ENCODE assay signal across 19 cellular contexts in genomic region chr4:1900087-1900433, GRCh38.
"Had no signal": no experiment of that assay in that cellular context is flagged by ENCODE, and none has a peak within 500 bp of the region (broad histone marks: within the 10 kb centered on the region; RNA-seq: fewer than 3 reads in every experiment).

No MANE protein-coding gene starts in this region.

- H3K27me3 ChIP-seq: breast epithelium, esophagus squamous epithelium, heart right ventricle, thyroid gland had no signal

- H3K27ac ChIP-seq: breast epithelium, esophagus squamous epithelium, heart right ventricle, thyroid gland had no signal

- H3K9me3 ChIP-seq: breast epithelium, esophagus squamous epithelium, heart right ventricle, thyroid gland had no signal

- DNase-seq: activated CD4-positive, alpha-beta memory T cell treated with anti-CD3 and anti-CD28 coated beads, Interleukin-2, amount 10 ng/mL, durations not matched to agents 7 days and 5 days; activated CD4-positive, alpha-beta T cell treated with anti-CD3 and anti-CD28 coated beads for 36 hours; activated naive CD4-positive, alpha-beta T cell treated with anti-CD3 and anti-CD28 coated beads for 36 hours; activated naive CD8-positive, alpha-beta T cell treated with anti-CD3 and anti-CD28 coated beads, Interleukin-2, amount 50 U/mL, for 24 hours; activated T-cell treated with anti-CD3 and anti-CD28 coated beads, Interleukin-2, amount 50 U/mL, for 1 hour; effector memory CD4-positive, alpha-beta T cell; esophagus squamous epithelium; heart right ventricle; left ventricle myocardium superior; nephron progenitor cell; stimulated activated CD4-positive, alpha-beta T cell treated with anti-CD3 and anti-CD28 coated beads, Interleukin-12 subunit alpha, Interleukin-12 subunit beta, amount 100 ng/mL, for 4 hours; stimulated activated CD4-positive, alpha-beta T cell treated with anti-CD3 and anti-CD28 coated beads, Interleukin-1b, Interleukin-23, amount 100 ng/mL, for 48 hours; stimulated activated CD8-positive, alpha-beta memory T cell treated with anti-CD3 and anti-CD28 coated beads, Interleukin-4, amount 100 ng/mL, for 48 hours; stimulated activated naive CD4-positive, alpha-beta T cell treated with Interleukin-2 at 50 U/mL for 16 hours; thyroid gland had no signal

- H3K4me1 ChIP-seq: breast epithelium, thyroid gland had no signal

- H3K27me3 Mint-ChIP-seq: activated CD4-positive, alpha-beta memory T cell treated with anti-CD3 and anti-CD28 coated beads, Interleukin-2, amount 10 ng/mL, durations not matched to agents 7 days and 5 days; activated CD4-positive, alpha-beta T cell treated with anti-CD3 and anti-CD28 coated beads for 36 hours; activated naive CD8-positive, alpha-beta T cell treated with anti-CD3 and anti-CD28 coated beads, Interleukin-2, amount 50 U/mL, for 24 hours; activated T-helper 17 cell treated with anti-CD3 and anti-CD28 coated beads, Interleukin-2, amount 50 U/mL, for 72 hours; dendritic cell treated with granulocyte-macrophage colony-stimulating factor and Interleukin-4, amounts not matched to agents 40 ng/mL and 50 ng/mL, for 4 days had no signal

- H3K27ac Mint-ChIP-seq: activated CD4-positive, alpha-beta memory T cell treated with anti-CD3 and anti-CD28 coated beads, Interleukin-2, amount 10 ng/mL, durations not matched to agents 7 days and 5 days; activated CD4-positive, alpha-beta T cell treated with anti-CD3 and anti-CD28 coated beads for 36 hours; activated naive CD4-positive, alpha-beta T cell treated with anti-CD3 and anti-CD28 coated beads for 36 hours; activated naive CD8-positive, alpha-beta T cell treated with anti-CD3 and anti-CD28 coated beads, Interleukin-2, amount 50 U/mL, for 24 hours; activated T-helper 17 cell treated with anti-CD3 and anti-CD28 coated beads, Interleukin-2, amount 50 U/mL, for 72 hours; dendritic cell treated with granulocyte-macrophage colony-stimulating factor and Interleukin-4, amounts not matched to agents 40 ng/mL and 50 ng/mL, for 4 days; nephron progenitor cell; WTC11 had no signal

- H3K4me3 ChIP-seq: breast epithelium, esophagus squamous epithelium, heart right ventricle, thyroid gland had no signal

- H3K36me3 ChIP-seq: breast epithelium, thyroid gland had no signal

- H3K4me3 Mint-ChIP-seq: activated CD4-positive, alpha-beta memory T cell treated with anti-CD3 and anti-CD28 coated beads, Interleukin-2, amount 10 ng/mL, durations not matched to agents 7 days and 5 days; activated CD4-positive, alpha-beta T cell treated with anti-CD3 and anti-CD28 coated beads for 36 hours; activated naive CD4-positive, alpha-beta T cell treated with anti-CD3 and anti-CD28 coated beads for 36 hours; activated naive CD8-positive, alpha-beta T cell treated with anti-CD3 and anti-CD28 coated beads, Interleukin-2, amount 50 U/mL, for 24 hours; activated T-helper 17 cell treated with anti-CD3 and anti-CD28 coated beads, Interleukin-2, amount 50 U/mL, for 72 hours; dendritic cell treated with granulocyte-macrophage colony-stimulating factor and Interleukin-4, amounts not matched to agents 40 ng/mL and 50 ng/mL, for 4 days; nephron progenitor cell; WTC11 had no signal
